1 cellular context compared by ENCODE assay signal in the genomic region with DNA sequence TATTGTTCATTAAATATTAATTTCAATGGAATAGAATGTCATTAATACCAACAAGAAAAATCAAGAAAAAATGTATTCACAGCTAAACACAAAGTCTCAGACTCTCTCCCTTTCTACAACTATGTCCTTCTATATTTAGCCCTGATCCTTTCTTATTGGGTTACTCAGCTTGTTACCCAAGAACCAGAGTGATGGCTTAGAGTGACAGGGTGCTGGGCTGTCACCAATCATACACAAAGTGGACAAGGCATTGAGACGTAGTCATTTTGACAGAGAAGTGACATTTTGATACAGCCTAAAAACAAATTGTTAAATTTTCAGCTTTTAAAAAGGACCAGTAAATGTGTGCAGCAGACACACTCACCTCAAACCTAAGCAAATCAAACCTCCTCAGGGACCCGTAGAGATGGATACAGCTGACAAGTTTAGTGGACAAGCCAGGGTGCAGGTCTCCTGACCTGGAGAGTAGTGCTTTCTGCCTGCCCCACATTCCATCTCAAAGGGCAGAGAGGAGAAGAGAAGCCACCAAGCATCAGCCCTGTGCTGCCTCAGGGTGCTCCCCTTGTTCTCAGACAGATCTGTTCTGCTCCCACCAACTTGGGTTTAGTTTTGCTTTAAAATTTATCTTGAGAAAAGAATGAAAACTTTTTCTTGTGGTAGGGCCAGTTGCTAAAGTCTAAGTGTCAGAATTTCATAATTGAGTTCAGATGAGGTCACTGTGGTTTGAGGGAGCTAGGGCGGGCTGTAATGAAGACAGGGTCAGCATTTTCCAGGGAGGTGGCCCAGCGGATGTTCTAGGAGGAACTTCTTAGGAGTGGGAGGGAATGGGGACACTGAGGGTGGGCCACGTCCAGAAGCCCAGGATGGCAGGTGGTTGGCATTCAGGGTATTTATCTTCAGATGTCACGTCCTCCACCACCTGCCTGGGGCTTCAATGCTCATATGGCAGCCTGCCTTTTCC.
A peak's percentile ranks its signal among the peaks of the same experiment; 100 is the strongest.
TF ChIP-seq lines count a peak whose summit lies in the region.

No MANE protein-coding gene starts in this region.

TF ChIP-seq in K562, 482 proteins besides CTCF, POLR2A, EP300 and RAD21 (continued from another document and continues in another):
- no peak for TF ChIP-seq SLC30A9 (CRISPR knock-in tag; IDR thresholded peaks at IDR 0.05)
- TF ChIP-seq IRF9 (tag; IDR thresholded peaks at IDR 0.05): no peak
- TF ChIP-seq, protein P1, sequence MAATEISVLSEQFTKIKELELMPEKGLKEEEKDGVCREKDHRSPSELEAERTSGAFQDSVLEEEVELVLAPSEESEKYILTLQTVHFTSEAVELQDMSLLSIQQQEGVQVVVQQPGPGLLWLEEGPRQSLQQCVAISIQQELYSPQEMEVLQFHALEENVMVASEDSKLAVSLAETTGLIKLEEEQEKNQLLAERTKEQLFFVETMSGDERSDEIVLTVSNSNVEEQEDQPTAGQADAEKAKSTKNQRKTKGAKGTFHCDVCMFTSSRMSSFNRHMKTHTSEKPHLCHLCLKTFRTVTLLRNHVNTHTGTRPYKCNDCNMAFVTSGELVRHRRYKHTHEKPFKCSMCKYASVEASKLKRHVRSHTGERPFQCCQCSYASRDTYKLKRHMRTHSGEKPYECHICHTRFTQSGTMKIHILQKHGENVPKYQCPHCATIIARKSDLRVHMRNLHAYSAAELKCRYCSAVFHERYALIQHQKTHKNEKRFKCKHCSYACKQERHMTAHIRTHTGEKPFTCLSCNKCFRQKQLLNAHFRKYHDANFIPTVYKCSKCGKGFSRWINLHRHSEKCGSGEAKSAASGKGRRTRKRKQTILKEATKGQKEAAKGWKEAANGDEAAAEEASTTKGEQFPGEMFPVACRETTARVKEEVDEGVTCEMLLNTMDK (IDR thresholded peaks at IDR 0.05; ENCODE audit: borderline replicate concordance, insufficient read depth, low read depth, low read length, poor library complexity, severe bottlenecking): no peak
- TF ChIP-seq CBX8 (IDR thresholded peaks at IDR 0.05; ENCODE audit: borderline replicate concordance, extremely low read depth, low read depth, low read length, poor library complexity, severe bottlenecking): no peak
- TF ChIP-seq CEBPB (tag; IDR thresholded peaks at IDR 0.05): peak; percentile 62
- no peak for TF ChIP-seq CREBBP (IDR thresholded peaks at IDR 0.05; ENCODE audit: low read depth, low read length)
- TF ChIP-seq ZNF232 (CRISPR knock-in tag; IDR thresholded peaks at IDR 0.05): no peak
- no peak for TF ChIP-seq TRIM28 (IDR thresholded peaks at IDR 0.05)
- no peak for TF ChIP-seq PRMT5 (CRISPR knock-in tag; IDR thresholded peaks at IDR 0.05)
- no peak for TF ChIP-seq POLR2AphosphoS2 (IDR thresholded peaks at IDR 0.05; ENCODE audit: low read length)
- TF ChIP-seq ILK (tag; IDR thresholded peaks at IDR 0.05; ENCODE audit: borderline replicate concordance, low read depth): no peak
- no peak for TF ChIP-seq GATAD2A (IDR thresholded peaks at IDR 0.05)
- TF ChIP-seq KHSRP (IDR thresholded peaks at IDR 0.05): no peak
- no peak for TF ChIP-seq ELF1 (tag; IDR thresholded peaks at IDR 0.05)
- TF ChIP-seq ZNF584 (CRISPR knock-in tag; IDR thresholded peaks at IDR 0.05; ENCODE audit: low read depth): no peak
- peak; percentile 58 for TF ChIP-seq MEIS2 (IDR thresholded peaks at IDR 0.05; ENCODE audit: partially characterized antibody)
- TF ChIP-seq SNIP1 (IDR thresholded peaks at IDR 0.05; ENCODE audit: low read depth): no peak
- no peak for TF ChIP-seq CREB3L1 (IDR thresholded peaks at IDR 0.05; ENCODE audit: borderline replicate concordance, low read depth)
- TF ChIP-seq CBX3 (IDR thresholded peaks at IDR 0.05; ENCODE audit: borderline replicate concordance in 1 of 2, low read length in 2 of 2): no peak
- TF ChIP-seq, protein P2, sequence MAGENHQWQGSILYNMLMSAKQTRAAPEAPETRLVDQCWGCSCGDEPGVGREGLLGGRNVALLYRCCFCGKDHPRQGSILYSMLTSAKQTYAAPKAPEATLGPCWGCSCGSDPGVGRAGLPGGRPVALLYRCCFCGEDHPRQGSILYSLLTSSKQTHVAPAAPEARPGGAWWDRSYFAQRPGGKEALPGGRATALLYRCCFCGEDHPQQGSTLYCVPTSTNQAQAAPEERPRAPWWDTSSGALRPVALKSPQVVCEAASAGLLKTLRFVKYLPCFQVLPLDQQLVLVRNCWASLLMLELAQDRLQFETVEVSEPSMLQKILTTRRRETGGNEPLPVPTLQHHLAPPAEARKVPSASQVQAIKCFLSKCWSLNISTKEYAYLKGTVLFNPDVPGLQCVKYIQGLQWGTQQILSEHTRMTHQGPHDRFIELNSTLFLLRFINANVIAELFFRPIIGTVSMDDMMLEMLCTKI (IDR thresholded peaks at IDR 0.05; ENCODE audit: partially characterized antibody): no peak
- TF ChIP-seq C11orf30 (IDR thresholded peaks at IDR 0.05; ENCODE audit: low read depth): peak; percentile 33; the same call in 1 of the 2 replicates
- no peak for TF ChIP-seq ZNF134 (CRISPR knock-in tag; conservative IDR thresholded peaks at IDR 0.05)
- TF ChIP-seq MLX (CRISPR knock-in tag; conservative IDR thresholded peaks at IDR 0.05): no peak
- no peak for TF ChIP-seq BACH1 (tag; IDR thresholded peaks at IDR 0.05)
- TF ChIP-seq YY1 (IDR thresholded peaks at IDR 0.05; ENCODE audit: borderline replicate concordance in 1 of 3, control insufficient read depth in 1 of 3, extremely low read depth in 1 of 3, insufficient read depth in 3 of 3, insufficient read length in 1 of 3, insufficient replicate concordance in 2 of 3, low read depth in 1 of 3, low read length in 2 of 3): no peak
- TF ChIP-seq, protein P3, sequence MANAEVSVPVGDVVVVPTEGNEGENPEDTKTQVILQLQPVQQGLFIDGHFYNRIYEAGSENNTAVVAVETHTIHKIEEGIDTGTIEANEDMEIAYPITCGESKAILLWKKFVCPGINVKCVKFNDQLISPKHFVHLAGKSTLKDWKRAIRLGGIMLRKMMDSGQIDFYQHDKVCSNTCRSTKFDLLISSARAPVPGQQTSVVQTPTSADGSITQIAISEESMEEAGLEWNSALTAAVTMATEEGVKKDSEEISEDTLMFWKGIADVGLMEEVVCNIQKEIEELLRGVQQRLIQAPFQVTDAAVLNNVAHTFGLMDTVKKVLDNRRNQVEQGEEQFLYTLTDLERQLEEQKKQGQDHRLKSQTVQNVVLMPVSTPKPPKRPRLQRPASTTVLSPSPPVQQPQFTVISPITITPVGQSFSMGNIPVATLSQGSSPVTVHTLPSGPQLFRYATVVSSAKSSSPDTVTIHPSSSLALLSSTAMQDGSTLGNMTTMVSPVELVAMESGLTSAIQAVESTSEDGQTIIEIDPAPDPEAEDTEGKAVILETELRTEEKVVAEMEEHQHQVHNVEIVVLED (CRISPR knock-in tag; IDR thresholded peaks at IDR 0.05): no peak
- TF ChIP-seq, protein P4, sequence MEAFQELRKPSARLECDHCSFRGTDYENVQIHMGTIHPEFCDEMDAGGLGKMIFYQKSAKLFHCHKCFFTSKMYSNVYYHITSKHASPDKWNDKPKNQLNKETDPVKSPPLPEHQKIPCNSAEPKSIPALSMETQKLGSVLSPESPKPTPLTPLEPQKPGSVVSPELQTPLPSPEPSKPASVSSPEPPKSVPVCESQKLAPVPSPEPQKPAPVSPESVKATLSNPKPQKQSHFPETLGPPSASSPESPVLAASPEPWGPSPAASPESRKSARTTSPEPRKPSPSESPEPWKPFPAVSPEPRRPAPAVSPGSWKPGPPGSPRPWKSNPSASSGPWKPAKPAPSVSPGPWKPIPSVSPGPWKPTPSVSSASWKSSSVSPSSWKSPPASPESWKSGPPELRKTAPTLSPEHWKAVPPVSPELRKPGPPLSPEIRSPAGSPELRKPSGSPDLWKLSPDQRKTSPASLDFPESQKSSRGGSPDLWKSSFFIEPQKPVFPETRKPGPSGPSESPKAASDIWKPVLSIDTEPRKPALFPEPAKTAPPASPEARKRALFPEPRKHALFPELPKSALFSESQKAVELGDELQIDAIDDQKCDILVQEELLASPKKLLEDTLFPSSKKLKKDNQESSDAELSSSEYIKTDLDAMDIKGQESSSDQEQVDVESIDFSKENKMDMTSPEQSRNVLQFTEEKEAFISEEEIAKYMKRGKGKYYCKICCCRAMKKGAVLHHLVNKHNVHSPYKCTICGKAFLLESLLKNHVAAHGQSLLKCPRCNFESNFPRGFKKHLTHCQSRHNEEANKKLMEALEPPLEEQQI (IDR thresholded peaks at IDR 0.05): no peak
- no peak for TF ChIP-seq ZNF253 (CRISPR knock-in tag; conservative IDR thresholded peaks at IDR 0.05)
- TF ChIP-seq PHB (CRISPR knock-in tag; IDR thresholded peaks at IDR 0.05): no peak
- TF ChIP-seq, protein P5, sequence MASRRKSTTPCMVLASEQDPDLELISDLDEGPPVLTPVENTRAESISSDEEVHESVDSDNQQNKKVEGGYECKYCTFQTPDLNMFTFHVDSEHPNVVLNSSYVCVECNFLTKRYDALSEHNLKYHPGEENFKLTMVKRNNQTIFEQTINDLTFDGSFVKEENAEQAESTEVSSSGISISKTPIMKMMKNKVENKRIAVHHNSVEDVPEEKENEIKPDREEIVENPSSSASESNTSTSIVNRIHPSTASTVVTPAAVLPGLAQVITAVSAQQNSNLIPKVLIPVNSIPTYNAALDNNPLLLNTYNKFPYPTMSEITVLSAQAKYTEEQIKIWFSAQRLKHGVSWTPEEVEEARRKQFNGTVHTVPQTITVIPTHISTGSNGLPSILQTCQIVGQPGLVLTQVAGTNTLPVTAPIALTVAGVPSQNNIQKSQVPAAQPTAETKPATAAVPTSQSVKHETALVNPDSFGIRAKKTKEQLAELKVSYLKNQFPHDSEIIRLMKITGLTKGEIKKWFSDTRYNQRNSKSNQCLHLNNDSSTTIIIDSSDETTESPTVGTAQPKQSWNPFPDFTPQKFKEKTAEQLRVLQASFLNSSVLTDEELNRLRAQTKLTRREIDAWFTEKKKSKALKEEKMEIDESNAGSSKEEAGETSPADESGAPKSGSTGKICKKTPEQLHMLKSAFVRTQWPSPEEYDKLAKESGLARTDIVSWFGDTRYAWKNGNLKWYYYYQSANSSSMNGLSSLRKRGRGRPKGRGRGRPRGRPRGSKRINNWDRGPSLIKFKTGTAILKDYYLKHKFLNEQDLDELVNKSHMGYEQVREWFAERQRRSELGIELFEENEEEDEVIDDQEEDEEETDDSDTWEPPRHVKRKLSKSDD (conservative IDR thresholded peaks at IDR 0.05; ENCODE audit: low read length): no peak
- TF ChIP-seq, protein P6, sequence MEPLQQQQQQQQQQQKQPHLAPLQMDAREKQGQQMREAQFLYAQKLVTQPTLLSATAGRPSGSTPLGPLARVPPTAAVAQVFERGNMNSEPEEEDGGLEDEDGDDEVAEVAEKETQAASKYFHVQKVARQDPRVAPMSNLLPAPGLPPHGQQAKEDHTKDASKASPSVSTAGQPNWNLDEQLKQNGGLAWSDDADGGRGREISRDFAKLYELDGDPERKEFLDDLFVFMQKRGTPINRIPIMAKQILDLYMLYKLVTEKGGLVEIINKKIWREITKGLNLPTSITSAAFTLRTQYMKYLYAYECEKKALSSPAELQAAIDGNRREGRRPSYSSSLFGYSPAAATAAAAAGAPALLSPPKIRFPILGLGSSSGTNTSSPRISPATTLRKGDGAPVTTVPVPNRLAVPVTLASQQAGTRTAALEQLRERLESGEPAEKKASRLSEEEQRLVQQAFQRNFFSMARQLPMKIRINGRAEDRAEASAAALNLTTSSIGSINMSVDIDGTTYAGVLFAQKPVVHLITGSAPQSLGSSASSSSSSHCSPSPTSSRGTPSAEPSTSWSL (CRISPR knock-in tag; IDR thresholded peaks at IDR 0.05; ENCODE audit: borderline replicate concordance): no peak
- TF ChIP-seq, protein P7, sequence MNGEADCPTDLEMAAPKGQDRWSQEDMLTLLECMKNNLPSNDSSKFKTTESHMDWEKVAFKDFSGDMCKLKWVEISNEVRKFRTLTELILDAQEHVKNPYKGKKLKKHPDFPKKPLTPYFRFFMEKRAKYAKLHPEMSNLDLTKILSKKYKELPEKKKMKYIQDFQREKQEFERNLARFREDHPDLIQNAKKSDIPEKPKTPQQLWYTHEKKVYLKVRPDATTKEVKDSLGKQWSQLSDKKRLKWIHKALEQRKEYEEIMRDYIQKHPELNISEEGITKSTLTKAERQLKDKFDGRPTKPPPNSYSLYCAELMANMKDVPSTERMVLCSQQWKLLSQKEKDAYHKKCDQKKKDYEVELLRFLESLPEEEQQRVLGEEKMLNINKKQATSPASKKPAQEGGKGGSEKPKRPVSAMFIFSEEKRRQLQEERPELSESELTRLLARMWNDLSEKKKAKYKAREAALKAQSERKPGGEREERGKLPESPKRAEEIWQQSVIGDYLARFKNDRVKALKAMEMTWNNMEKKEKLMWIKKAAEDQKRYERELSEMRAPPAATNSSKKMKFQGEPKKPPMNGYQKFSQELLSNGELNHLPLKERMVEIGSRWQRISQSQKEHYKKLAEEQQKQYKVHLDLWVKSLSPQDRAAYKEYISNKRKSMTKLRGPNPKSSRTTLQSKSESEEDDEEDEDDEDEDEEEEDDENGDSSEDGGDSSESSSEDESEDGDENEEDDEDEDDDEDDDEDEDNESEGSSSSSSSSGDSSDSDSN (IDR thresholded peaks at IDR 0.05; ENCODE audit: borderline replicate concordance in 1 of 2, low read depth in 2 of 2, low read length in 2 of 2): no peak
- peak; percentile 24; the same call in 1 of the 2 replicates for TF ChIP-seq MAFK (IDR thresholded peaks at IDR 0.05; ENCODE audit: low read length)
